ENCODE assay signal across 23 cellular contexts in genomic region chr7:2503056-2503941, GRCh38. TPM values are rescaled to one million over a fixed set of nuclear protein-coding genes. Genes with fewer than 3 reads are reported as not detected.
DNase-seq lines count a peak whose midpoint lies in the region; ATAC-seq, FAIRE-seq and TF ChIP-seq lines count a peak whose summit lies in the region.
"Had no signal": no experiment of that assay in that cellular context is flagged by ENCODE, and none has a peak within 500 bp of the region (broad histone marks: within the 10 kb centered on the region; RNA-seq: fewer than 3 reads in every experiment).

No MANE protein-coding gene starts in this region.

- ATAC-seq in activated naive CD4-positive, alpha-beta T cell treated with anti-CD3 and anti-CD28 coated beads, Interleukin-2, amount 50 U/mL, for 72 hours: no peak
- no peak for ATAC-seq in HG03521 (IDR thresholded peaks at IDR 0.05; ENCODE audit: unreplicated experiment)
- ATAC-seq: GM23338 had no signal

- H3K9me3 Mint-ChIP-seq in activated naive CD4-positive, alpha-beta T cell treated with anti-CD3 and anti-CD28 coated beads, Interleukin-2, amount 50 U/mL, for 72 hours: no peaks in the 10 kb centered on the region
- H3K9me3 Mint-ChIP-seq: GM23338 had no signal

- H3K27ac Mint-ChIP-seq in activated naive CD4-positive, alpha-beta T cell treated with anti-CD3 and anti-CD28 coated beads, Interleukin-2, amount 50 U/mL, for 72 hours: peak overlapping the region in 1 of 2 donors; percentile 74
- H3K27ac Mint-ChIP-seq: GM23338 had no signal

- no peak overlapping the region for H3K9ac ChIP-seq in kidney (ENCODE audit: low read length in 2 of 2)

- H3K27ac ChIP-seq in KOPT-K1 (ENCODE audit: low read depth, low read length, poor library complexity, severe bottlenecking) (peak overlapping the region; percentile 15), kidney (ENCODE audit: low read depth in 2 of 2, low read length in 2 of 2) (no peak overlapping the region)
- H3K27ac ChIP-seq: C4-2B, SK-N-MC had no signal

- peaks cover 5 to 7% of the 10 kb centered on the region in 2 donors for H3K4me1 ChIP-seq in kidney (ENCODE audit: control insufficient read depth in 1 of 2, insufficient read depth in 1 of 2, low read depth in 1 of 2, low read length in 2 of 2)

- peak; percentile 56 for DNase-seq in COLO829 (ENCODE audit: low spot score)
- peak; percentile 81 for DNase-seq in kidney
- no peak for DNase-seq in urothelium cell line (ENCODE audit: low spot score)
- no peak for DNase-seq in NCI-H526 (lab: John Stamatoyannopoulos, UW)
- DNase-seq in activated naive CD4-positive, alpha-beta T cell treated with anti-CD3 and anti-CD28 coated beads, Interleukin-2, amount 50 U/mL, for 72 hours (ENCODE audit: low spot score in 2 of 2): no peak
- DNase-seq: ACHN, GDM1, HCEC 1CT, KBM-7, NCI-H1105, NCI-H146, NCI-H2029, NCI-H345, NCI-H524, NCI-H82, SHP77, SW 1271 had no signal

- no peak for FAIRE-seq in kidney (lab: Jason Lieb, UNC)
- peak; percentile 93 for FAIRE-seq in urothelium cell line (lab: Jason Lieb, UNC)
- FAIRE-seq: D721Med had no signal

- no peaks in the 10 kb centered on the region for H3K36me3 Mint-ChIP-seq in activated naive CD4-positive, alpha-beta T cell treated with anti-CD3 and anti-CD28 coated beads, Interleukin-2, amount 50 U/mL, for 72 hours

- H3K36me3 ChIP-seq in KOPT-K1 (ENCODE audit: insufficient read depth, low read length): no peaks in the 10 kb centered on the region
- no peaks in the 10 kb centered on the region for H3K36me3 ChIP-seq in kidney (ENCODE audit: control insufficient read depth in 1 of 2, insufficient read depth in 2 of 2, low read length in 2 of 2)

- H3K9me3 ChIP-seq in KOPT-K1 (ENCODE audit: insufficient read depth, low read length, poor library complexity, severe bottlenecking) (no peaks in the 10 kb centered on the region), kidney (ENCODE audit: control insufficient read depth in 1 of 2, low read length in 2 of 2) (no peaks in the 10 kb centered on the region)

- no peak overlapping the region for H3K4me3 ChIP-seq in kidney (ENCODE audit: low read length in 2 of 2)
- H3K4me3 ChIP-seq: GM23338, SK-N-MC had no signal

- no peak for TF ChIP-seq CTCF in kidney (IDR thresholded peaks at IDR 0.05; ENCODE audit: borderline replicate concordance, extremely low read depth, insufficient read depth)

- intact Hi-C loops in kidney (cut with DNase I): no loop called here

RNA-seq across cellular contexts. Expression of gene LFNG, which starts 16.3 kb away (rescaled TPM):
- total RNA-seq in kidney: 18.4 TPM
- polyA plus RNA-seq in kidney (ENCODE audit: insufficient read depth, low read depth, low replicate concordance): 5.0 TPM
- 10 to 100 TPM; 17.8 to 21.1 TPM for total RNA-seq in activated naive CD4-positive, alpha-beta T cell treated with anti-CD3 and anti-CD28 coated beads, Interleukin-2, amount 50 U/mL, for 72 hours

RNA-seq across cellular contexts. Expression of gene GRIFIN, which starts 27.1 kb away (rescaled TPM):
- total RNA-seq in kidney: not detected
- not detected for polyA plus RNA-seq in kidney (ENCODE audit: insufficient read depth, low read depth, low replicate concordance)
- not detected for total RNA-seq in activated naive CD4-positive, alpha-beta T cell treated with anti-CD3 and anti-CD28 coated beads, Interleukin-2, amount 50 U/mL, for 72 hours
- total RNA-seq: GM23338 had no signal
- polyA plus RNA-seq: GM23338 had no signal

RNA-seq across cellular contexts. Expression of gene BRAT1, which starts 52.0 kb away (rescaled TPM):
- 23.7 TPM for total RNA-seq in kidney
- 18.7 TPM for polyA plus RNA-seq in kidney (ENCODE audit: insufficient read depth, low read depth, low replicate concordance)
- total RNA-seq in activated naive CD4-positive, alpha-beta T cell treated with anti-CD3 and anti-CD28 coated beads, Interleukin-2, amount 50 U/mL, for 72 hours: 10 to 100 TPM; 26.5 to 37.5 TPM

RNA-seq across cellular contexts. Expression of gene IQCE, which starts 55.5 kb away (rescaled TPM):
- total RNA-seq in kidney: 27.8 TPM
- 6.1 TPM for polyA plus RNA-seq in kidney (ENCODE audit: insufficient read depth, low read depth, low replicate concordance)
- total RNA-seq in activated naive CD4-positive, alpha-beta T cell treated with anti-CD3 and anti-CD28 coated beads, Interleukin-2, amount 50 U/mL, for 72 hours: 1 to 10 TPM; 7.3 to 9.5 TPM

Comparison
In these comparisons a context has a peak if more than half of its experiments do, and no peak if none do; other contexts are left out.
1. DNase-seq: peak in COLO829 (single experiment) and kidney (single experiment); none in urothelium cell line (single experiment), NCI-H526 (0 of 2) and activated naive CD4-positive, alpha-beta T cell treated with anti-CD3 and anti-CD28 coated beads, Interleukin-2, amount 50 U/mL, for 72 hours (0 of 2).